8 cellular contexts compared by ENCODE assay signal in the genomic region with DNA sequence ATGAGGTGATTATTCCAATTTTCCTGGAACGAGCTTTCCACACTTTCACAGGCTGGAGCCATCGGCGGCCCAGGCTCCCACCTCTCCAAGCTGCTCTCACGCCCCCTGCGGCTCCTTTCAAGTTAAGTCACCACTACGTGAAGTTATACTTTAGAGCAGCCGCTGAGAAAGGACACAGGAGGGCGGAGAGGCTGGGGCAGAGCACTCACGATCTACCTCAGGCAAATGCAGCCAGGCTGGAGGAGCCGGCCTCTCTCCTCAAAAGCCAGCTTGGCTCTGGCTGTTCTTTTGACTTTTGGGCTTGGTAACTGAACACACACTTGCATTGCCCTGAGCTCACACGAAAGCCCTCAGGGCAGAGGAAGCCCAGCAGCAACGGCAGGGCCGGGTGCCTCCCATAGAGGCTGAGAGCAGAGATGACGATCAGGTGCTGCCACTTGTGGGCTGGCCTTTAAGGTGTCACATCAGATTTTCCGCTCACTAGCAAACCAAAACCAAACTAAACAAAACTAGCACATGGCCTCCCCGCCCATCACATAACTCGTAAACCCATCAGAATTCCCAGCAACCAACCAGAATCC.
DNase-seq lines count a peak whose midpoint lies in the region; ATAC-seq, FAIRE-seq and TF ChIP-seq lines count a peak whose summit lies in the region.

No MANE protein-coding gene starts in this region.

- H3K4me1 Mint-ChIP-seq in activated T-helper 1 cell treated with anti-CD3 and anti-CD28 coated beads, Interleukin-12 subunit alpha, Interleukin-12 subunit beta, Interleukin-2, Interleukin-4 antibody, amounts not matched to agents 30 ng/mL and 10 ng/mL and 1 ng/mL, durations not matched to agents 14 hours and 24 hours and 36 hours (ENCODE audit: low read depth): peaks cover 57% of the 10 kb centered on the region
- peaks cover 12% of the 10 kb centered on the region for H3K4me1 Mint-ChIP-seq in Calu3 (ENCODE audit: low read depth, unreplicated experiment)

- no peak for TF ChIP-seq CTCF in Calu3 (IDR thresholded peaks at IDR 0.05; ENCODE audit: unreplicated experiment)

- peak; percentile 72 for FAIRE-seq in GM18507 (lab: Jason Lieb, UNC)

- CTCF ChIA-PET in Calu3 (lab: Charles Lee): no interaction called here

- ATAC-seq in HG03432 (IDR thresholded peaks at IDR 0.05; ENCODE audit: unreplicated experiment): no peak

- H3K36me3 Mint-ChIP-seq in activated T-helper 1 cell treated with anti-CD3 and anti-CD28 coated beads, Interleukin-12 subunit alpha, Interleukin-12 subunit beta, Interleukin-2, Interleukin-4 antibody, amounts not matched to agents 30 ng/mL and 10 ng/mL and 1 ng/mL, durations not matched to agents 14 hours and 24 hours and 36 hours (ENCODE audit: low read depth): peaks cover 8% of the 10 kb centered on the region
- no peaks in the 10 kb centered on the region for H3K36me3 Mint-ChIP-seq in Calu3 (ENCODE audit: insufficient read depth, unreplicated experiment)

- intact Hi-C loops in activated T-helper 1 cell treated with anti-CD3 and anti-CD28 coated beads, Interleukin-12 subunit alpha, Interleukin-12 subunit beta, Interleukin-2, Interleukin-4 antibody, amounts not matched to agents 30 ng/mL and 10 ng/mL and 1 ng/mL, durations not matched to agents 14 hours and 24 hours and 36 hours (cut with micrococcal nuclease): loop anchor here (1.0 to 10.0 kb wide), 16 partner anchors 27 to 637 kb away; a partner anchor contains a TSS
- intact Hi-C loops in Calu3 (cut with micrococcal nuclease; ENCODE audit: unreplicated experiment): no loop called here

- no TSS peak for BruUV-seq in Calu3 (replicated peaks; lab: Mats Ljungman, UMichigan)

- peaks cover 2% of the 10 kb centered on the region for H3K27me3 Mint-ChIP-seq in activated T-helper 1 cell treated with anti-CD3 and anti-CD28 coated beads, Interleukin-12 subunit alpha, Interleukin-12 subunit beta, Interleukin-2, Interleukin-4 antibody, amounts not matched to agents 30 ng/mL and 10 ng/mL and 1 ng/mL, durations not matched to agents 14 hours and 24 hours and 36 hours (ENCODE audit: insufficient read depth)
- H3K27me3 Mint-ChIP-seq in Calu3 (ENCODE audit: unreplicated experiment): peaks cover 19% of the 10 kb centered on the region

- peak overlapping the region; percentile 99 for H3K27ac Mint-ChIP-seq in activated T-helper 1 cell treated with anti-CD3 and anti-CD28 coated beads, Interleukin-12 subunit alpha, Interleukin-12 subunit beta, Interleukin-2, Interleukin-4 antibody, amounts not matched to agents 30 ng/mL and 10 ng/mL and 1 ng/mL, durations not matched to agents 14 hours and 24 hours and 36 hours
- H3K27ac Mint-ChIP-seq in Calu3 (ENCODE audit: unreplicated experiment): no peak overlapping the region

- peak overlapping the region; percentile 86 for H3K4me3 Mint-ChIP-seq in activated T-helper 1 cell treated with anti-CD3 and anti-CD28 coated beads, Interleukin-12 subunit alpha, Interleukin-12 subunit beta, Interleukin-2, Interleukin-4 antibody, amounts not matched to agents 30 ng/mL and 10 ng/mL and 1 ng/mL, durations not matched to agents 14 hours and 24 hours and 36 hours
- H3K4me3 Mint-ChIP-seq in Calu3 (ENCODE audit: low read depth, unreplicated experiment): no peak overlapping the region

- no peaks in the 10 kb centered on the region for H3K9me3 Mint-ChIP-seq in activated T-helper 1 cell treated with anti-CD3 and anti-CD28 coated beads, Interleukin-12 subunit alpha, Interleukin-12 subunit beta, Interleukin-2, Interleukin-4 antibody, amounts not matched to agents 30 ng/mL and 10 ng/mL and 1 ng/mL, durations not matched to agents 14 hours and 24 hours and 36 hours
- no peaks in the 10 kb centered on the region for H3K9me3 Mint-ChIP-seq in Calu3 (ENCODE audit: low read depth, unreplicated experiment)

- DNase-seq in GM18507 (ENCODE audit: extremely low spot score, insufficient read length, low read depth): no peak
- DNase-seq in NCI-H526 treated with DMSO at 0.1 percent for 48 hours (lab: John Stamatoyannopoulos, UW): peak; percentile 36
- peak; percentile 81 for DNase-seq in activated T-helper 1 cell treated with anti-CD3 and anti-CD28 coated beads, Interleukin-12 subunit alpha, Interleukin-12 subunit beta, Interleukin-2, Interleukin-4 antibody, amounts not matched to agents 30 ng/mL and 10 ng/mL and 1 ng/mL, durations not matched to agents 14 hours and 24 hours and 36 hours (ENCODE audit: low spot score)
- peak; percentile 48 for DNase-seq in iPS-NIHi11 (ENCODE audit: low spot score)
- peak; percentile 59 to 68 for DNase-seq in stimulated activated CD4-positive, alpha-beta T cell treated with anti-CD3 and anti-CD28 coated beads, Interleukin-4, amount 100 ng/mL, for 48 hours (ENCODE audit: low read depth in 2 of 2)
- DNase-seq in MV-4-11 (lab: John Stamatoyannopoulos, UW): no peak
- DNase-seq in Calu3: no peak

Comparison
In these comparisons a context has a peak if more than half of its experiments do, and no peak if none do; other contexts are left out.
1. DNase-seq: peak in NCI-H526 treated with DMSO at 0.1 percent for 48 hours (single experiment), activated T-helper 1 cell treated with anti-CD3 and anti-CD28 coated beads, Interleukin-12 subunit alpha, Interleukin-12 subunit beta, Interleukin-2, Interleukin-4 antibody, amounts not matched to agents 30 ng/mL and 10 ng/mL and 1 ng/mL, durations not matched to agents 14 hours and 24 hours and 36 hours (single experiment), iPS-NIHi11 (single experiment) and stimulated activated CD4-positive, alpha-beta T cell treated with anti-CD3 and anti-CD28 coated beads, Interleukin-4, amount 100 ng/mL, for 48 hours (2 of 2); none in GM18507 (single experiment), MV-4-11 (single experiment) and Calu3 (single experiment).